In genomic region chr4:139015269-139015947, GRCh38 we compare ENCODE assay signal across 1 cellular context.
TF ChIP-seq lines count a peak whose summit lies in the region.

Gene NOCT, plus strand, starts transcription at chr4:139015781. Its CDS starts 201 bp downstream, at chr4:139015982.

TF ChIP-seq in HepG2, 621 proteins besides CTCF, POLR2A, EP300 and RAD21 (continued from another document and continues in another):
- TF ChIP-seq ZNF749 (CRISPR knock-in tag; IDR thresholded peaks at IDR 0.05; ENCODE audit: borderline replicate concordance) (peak; percentile 63; the same call in 1 of the 2 replicates), ZNF207 (IDR thresholded peaks at IDR 0.05; ENCODE audit: borderline replicate concordance) (no peak), RAD51 (IDR thresholded peaks at IDR 0.05; ENCODE audit: borderline replicate concordance) (no peak), ZNF841 (CRISPR knock-in tag; IDR thresholded peaks at IDR 0.05; ENCODE audit: borderline replicate concordance) (peak; percentile 79; the same call in 1 of the 2 replicates), MIXL1 (CRISPR knock-in tag; IDR thresholded peaks at IDR 0.05) (peak; percentile 34), CENPT (CRISPR knock-in tag; IDR thresholded peaks at IDR 0.05; ENCODE audit: low read depth) (no peak), ZNF891 (CRISPR knock-in tag; IDR thresholded peaks at IDR 0.05) (peak; percentile 88; the same call in 1 of the 2 replicates), NFKB2 (CRISPR knock-in tag; IDR thresholded peaks at IDR 0.05; ENCODE audit: borderline replicate concordance) (peak; percentile 27; the same call in 1 of the 2 replicates), JDP2 (CRISPR knock-in tag; IDR thresholded peaks at IDR 0.05; ENCODE audit: borderline replicate concordance) (peak; percentile 65; the same call in 1 of the 2 replicates), NAIF1 (CRISPR knock-in tag; IDR thresholded peaks at IDR 0.05; ENCODE audit: borderline replicate concordance) (peak; percentile 82; the same call in 1 of the 2 replicates), ZNF234 (CRISPR knock-in tag; conservative IDR thresholded peaks at IDR 0.05) (peak; percentile 92), ZNF431 (CRISPR knock-in tag; IDR thresholded peaks at IDR 0.05; ENCODE audit: borderline replicate concordance, low read depth) (peak; percentile 88; the same call in 1 of the 2 replicates), SP4 (CRISPR knock-in tag; IDR thresholded peaks at IDR 0.05) (peak; percentile 45; the same call in 1 of the 2 replicates), ADNP (CRISPR knock-in tag; IDR thresholded peaks at IDR 0.05) (no peak), MED1 (CRISPR knock-in tag; IDR thresholded peaks at IDR 0.05) (peak; percentile 35), KLF15 (CRISPR knock-in tag; IDR thresholded peaks at IDR 0.05; ENCODE audit: borderline replicate concordance) (no peak), TBP (CRISPR knock-in tag; IDR thresholded peaks at IDR 0.05) (no peak), SRY (CRISPR knock-in tag; IDR thresholded peaks at IDR 0.05) (peak; percentile 96), AFF4 (CRISPR knock-in tag; IDR thresholded peaks at IDR 0.05) (0 out of 2 replicates have a peak, but pooled peaks have one; percentile 52), ZSCAN9 (CRISPR knock-in tag; IDR thresholded peaks at IDR 0.05; ENCODE audit: borderline replicate concordance) (peak; percentile 62), ZNF598 (CRISPR knock-in tag; IDR thresholded peaks at IDR 0.05; ENCODE audit: borderline replicate concordance) (peak; percentile 73; the same call in 1 of the 2 replicates), MATR3 (CRISPR knock-in tag; IDR thresholded peaks at IDR 0.05) (no peak), MAZ (IDR thresholded peaks at IDR 0.05; ENCODE audit: borderline replicate concordance, low read depth, low read length) (no peak), MAZ (CRISPR knock-in tag; IDR thresholded peaks at IDR 0.05; ENCODE audit: low read depth) (peak; percentile 66; the same call in 1 of the 2 replicates), REST (IDR thresholded peaks at IDR 0.05; ENCODE audit: borderline replicate concordance in 1 of 2, low read depth in 1 of 2, low read length in 2 of 2) (peak in 1 of 2 experiments; percentile 82; a peak in 1 of 4 replicates), ZFX (CRISPR knock-in tag; IDR thresholded peaks at IDR 0.05; ENCODE audit: low read depth) (peak; percentile 87), TAF1 (CRISPR knock-in tag; IDR thresholded peaks at IDR 0.05) (peak; percentile 98), RBM39 (IDR thresholded peaks at IDR 0.05; ENCODE audit: low read depth, low read length, poor library complexity, severe bottlenecking) (peak; percentile 65), SAFB2 (CRISPR knock-in tag; IDR thresholded peaks at IDR 0.05; ENCODE audit: borderline replicate concordance, low read depth) (no peak), BRD4 (CRISPR knock-in tag; IDR thresholded peaks at IDR 0.05) (peak; percentile 67), ZBTB38 (CRISPR knock-in tag; IDR thresholded peaks at IDR 0.05) (no peak), ZNF883 (CRISPR knock-in tag; IDR thresholded peaks at IDR 0.05; ENCODE audit: not compliant biosample characterization) (peak; percentile 45), ZNF280B (CRISPR knock-in tag; IDR thresholded peaks at IDR 0.05; ENCODE audit: borderline replicate concordance) (peak; percentile 66; the same call in 1 of the 2 replicates), CHD2 (IDR thresholded peaks at IDR 0.05; ENCODE audit: low read depth, low read length) (peak; percentile 89), TEF (CRISPR knock-in tag; IDR thresholded peaks at IDR 0.05) (no peak), AGO1 (IDR thresholded peaks at IDR 0.05; ENCODE audit: low read depth, low read length, poor library complexity, severe bottlenecking) (no peak), GMEB2 (CRISPR knock-in tag; IDR thresholded peaks at IDR 0.05; ENCODE audit: low read depth) (no peak), RCOR2 (CRISPR knock-in tag; IDR thresholded peaks at IDR 0.05) (no peak), SMAD3 (CRISPR knock-in tag; IDR thresholded peaks at IDR 0.05) (peak; percentile 33; the same call in 1 of the 2 replicates), ZNF570 (CRISPR knock-in tag; IDR thresholded peaks at IDR 0.05; ENCODE audit: borderline replicate concordance) (no peak), MLX (CRISPR knock-in tag; IDR thresholded peaks at IDR 0.05) (peak; percentile 43; the same call in 1 of the 2 replicates), ZNF275 (CRISPR knock-in tag; IDR thresholded peaks at IDR 0.05; ENCODE audit: borderline replicate concordance) (0 out of 2 replicates have a peak, but pooled peaks have one; percentile 81), SOX5 (CRISPR knock-in tag; IDR thresholded peaks at IDR 0.05; ENCODE audit: borderline replicate concordance) (peak; percentile 27; the same call in 1 of the 2 replicates)
